17 cellular contexts compared by ENCODE assay signal in the genomic region with DNA sequence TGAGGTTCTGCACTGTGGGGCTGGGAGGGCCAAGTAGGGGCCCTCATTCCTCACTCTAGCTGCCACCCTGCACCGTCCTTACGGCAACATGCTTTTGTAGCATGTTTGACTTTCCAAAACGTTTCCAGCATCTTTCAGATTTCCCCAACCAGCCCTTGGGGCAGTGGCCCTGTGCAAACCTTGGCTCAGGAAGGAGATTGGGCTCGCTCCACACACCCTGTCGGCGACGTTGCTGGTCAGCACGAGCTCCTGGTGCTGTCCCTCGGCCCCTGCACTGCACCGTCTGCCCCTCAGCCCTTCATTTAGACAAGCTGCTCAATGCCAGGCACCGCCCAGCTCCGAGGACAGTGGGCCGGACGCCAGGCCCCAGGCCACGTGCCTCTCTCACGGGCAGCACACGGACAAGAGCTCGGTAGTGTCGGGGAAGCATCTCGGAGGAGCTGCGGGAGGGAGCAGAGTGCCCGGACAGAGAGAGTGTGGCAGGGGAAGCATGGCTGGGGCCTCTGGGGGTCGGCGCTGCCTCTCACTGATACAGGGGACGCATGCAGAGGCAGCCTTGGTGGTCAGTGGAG. TPM values are rescaled to one million over a fixed set of nuclear protein-coding genes. Genes with fewer than 3 reads are reported as not detected.
DNase-seq lines count a peak whose midpoint lies in the region; ATAC-seq, FAIRE-seq and TF ChIP-seq lines count a peak whose summit lies in the region.
"Had no signal": no experiment of that assay in that cellular context is flagged by ENCODE, and none has a peak within 500 bp of the region (broad histone marks: within the 10 kb centered on the region; RNA-seq: fewer than 3 reads in every experiment).

No MANE protein-coding gene starts in this region.

- peak overlapping the region; percentile 58 to 93 (median 83); a peak in 21 of 22 replicates for H3K4me2 ChIP-seq in BLaER1 treated with 17β-estradiol and CSF1 and Interleukin-3, amounts not matched to agents 10 nM and 100 nM
- H3K4me2 ChIP-seq in HepG2 (ENCODE audit: low read depth, low read length), result 0 out of 2 replicates have a peak overlapping the region, but pooled peaks have one; percentile 68
- H3K4me2 ChIP-seq: GM23338 had no signal

- no peak for FAIRE-seq in HepG2 (lab: Jason Lieb, UNC)

- H3K4me1 ChIP-seq in BLaER1 treated with 17β-estradiol and CSF1 and Interleukin-3, amounts not matched to agents 10 nM and 100 nM, result peaks cover 34 to 87% (median 75%) of the 10 kb centered on the region in 10 experiments
- H3K4me1 ChIP-seq in HepG2 (ENCODE audit: insufficient read depth, low read length) (peaks cover 36% of the 10 kb centered on the region), skeletal muscle tissue (ENCODE audit: control insufficient read depth in 3 of 3, insufficient read depth in 3 of 3, low read length in 3 of 3) (peaks cover 24 to 77% (median 34%) of the 10 kb centered on the region in 3 donors)

- TF ChIP-seq POLR2A in HepG2 (IDR thresholded peaks at IDR 0.05; ENCODE audit: insufficient read depth in 1 of 2, low read depth in 2 of 2, low read length in 2 of 2), result no peak

- no peaks in the 10 kb centered on the region for H3K79me2 ChIP-seq in HepG2 (ENCODE audit: insufficient read depth, low read length)

- no peak for ATAC-seq in HepG2
- ATAC-seq: GM23338 had no signal

- no peaks in the 10 kb centered on the region for H3K36me3 ChIP-seq in BLaER1 treated with 17β-estradiol and CSF1 and Interleukin-3, amounts not matched to agents 10 nM and 100 nM
- H3K36me3 ChIP-seq in HepG2 (replicated peaks in 1 of 2; ENCODE audit: control insufficient read depth in 1 of 2, insufficient read depth in 2 of 2, low read length in 2 of 2) (no peaks in the 10 kb centered on the region), skeletal muscle tissue (ENCODE audit: control insufficient read depth in 3 of 3, insufficient read depth in 3 of 3, low read length in 3 of 3) (peaks cover 0 to 9% (median 3%) of the 10 kb centered on the region in 3 donors)
- H3K36me3 ChIP-seq: MG63 had no signal

- POLR2A ChIA-PET in HepG2 (lab: Yijun Ruan, JAX), result no interaction called here

- H3K27me3 ChIP-seq in BLaER1 treated with 17β-estradiol and CSF1 and Interleukin-3, amounts not matched to agents 10 nM and 100 nM, result peaks cover 0 to 22% (median 0%) of the 10 kb centered on the region in 11 experiments; a peak in 4 of 22 replicates
- H3K27me3 ChIP-seq in HepG2 (ENCODE audit: control insufficient read depth in 1 of 2, insufficient read depth in 2 of 2, low read length in 2 of 2) (peaks cover 6 to 63% of the 10 kb centered on the region in 2 experiments), skeletal muscle tissue (ENCODE audit: control insufficient read depth in 3 of 3, insufficient read depth in 3 of 3, low read length in 3 of 3) (no peaks in the 10 kb centered on the region)
- H3K27me3 ChIP-seq: MG63 had no signal

- in situ Hi-C loops in HepG2 (cut with HindIII; ENCODE audit: extremely low pct_ligation_motif_present, low pct_unique_long_range_greater_than_20kb) (no loop called here), KBM-7 (cut with MboI; ENCODE audit: low pct_unique_long_range_greater_than_20kb, low sequenced_read_pairs) (no loop called here)

- intact Hi-C loops in HepG2 (cut with micrococcal nuclease; ENCODE audit: unreplicated experiment), result no loop called here

- H3K9ac ChIP-seq in BLaER1 treated with 17β-estradiol and CSF1 and Interleukin-3, amounts not matched to agents 10 nM and 100 nM, result peak overlapping the region in 4 of 11 experiments; percentile 21 to 53 (median 28); a peak in 4 of 22 replicates
- no peak overlapping the region for H3K9ac ChIP-seq in HepG2 (ENCODE audit: insufficient read depth, low read depth, low read length)
- H3K9ac ChIP-seq in skeletal muscle tissue (ENCODE audit: low read depth in 1 of 3, low read length in 3 of 3), result peak overlapping the region in 1 of 3 donors; percentile 8

- peaks cover 0 to 10% (median 0%) of the 10 kb centered on the region in 11 experiments; a peak in 2 of 22 replicates for H4K20me1 ChIP-seq in BLaER1 treated with 17β-estradiol and CSF1 and Interleukin-3, amounts not matched to agents 10 nM and 100 nM
- H4K20me1 ChIP-seq in HepG2 (ENCODE audit: insufficient read depth, low read length), result no peaks in the 10 kb centered on the region

- no TSS peak for BruUV-seq in HepG2 (replicated peaks; lab: Mats Ljungman, UMichigan)

- TF ChIP-seq EP300 in HepG2 (IDR thresholded peaks at IDR 0.05; ENCODE audit: low read depth in 2 of 2, low read length in 2 of 2), result no peak
- no peak for TF ChIP-seq EP300 in HepG2 (CRISPR knock-in tag; IDR thresholded peaks at IDR 0.05; ENCODE audit: borderline replicate concordance)

- peak overlapping the region in 1 of 11 experiments; percentile 16; a peak in 1 of 22 replicates for H3K27ac ChIP-seq in BLaER1 treated with 17β-estradiol and CSF1 and Interleukin-3, amounts not matched to agents 10 nM and 100 nM
- H3K27ac ChIP-seq in coronary artery (peak overlapping the region; percentile 39 to 77), HepG2 (ENCODE audit: extremely low read length, insufficient read depth, low read length) (no peak overlapping the region), skeletal muscle tissue (ENCODE audit: low read depth, low read length) (peak overlapping the region; percentile 20)

- no peak overlapping the region for H3K4me3 ChIP-seq in BLaER1 treated with 17β-estradiol and CSF1 and Interleukin-3, amounts not matched to agents 10 nM and 100 nM
- no peak overlapping the region for H3K4me3 ChIP-seq in coronary artery
- no peak overlapping the region for H3K4me3 ChIP-seq in HepG2 (replicated peaks in 1 of 3; ENCODE audit: insufficient read depth in 1 of 3, low read depth in 2 of 3, low read length in 3 of 3)
- H3K4me3 ChIP-seq in skeletal muscle tissue (ENCODE audit: low read length in 3 of 3), result no peak overlapping the region
- H3K4me3 ChIP-seq: GM23338, MG63 had no signal

- 43% methylated on average over 25 of the region's 25 CpGs for WGBS in HepG2 (ENCODE audit: low lambda C conversion rate)

- no peak for TF ChIP-seq RAD21 in HepG2 (CRISPR knock-in tag; IDR thresholded peaks at IDR 0.05)

- CTCF ChIA-PET in HepG2 (lab: Yijun Ruan, JAX; ENCODE audit: low intra/inter-chr PET ratio, low total read pairs), result no interaction called here

- no peaks in the 10 kb centered on the region for H3K9me3 ChIP-seq in BLaER1 treated with 17β-estradiol and CSF1 and Interleukin-3, amounts not matched to agents 10 nM and 100 nM (replicated peaks in 1 of 11)
- no peaks in the 10 kb centered on the region for H3K9me3 ChIP-seq in HepG2 (ENCODE audit: low read length)
- H3K9me3 ChIP-seq in skeletal muscle tissue (ENCODE audit: control insufficient read depth in 3 of 3, low read length in 3 of 3), result no peaks in the 10 kb centered on the region
- H3K9me3 ChIP-seq: MG63 had no signal

- H2AFZ ChIP-seq in HepG2 (ENCODE audit: low read length), result no peak overlapping the region
- H2AFZ ChIP-seq: GM23338 had no signal

- DNase-seq in coronary artery (ENCODE audit: low spot score) (no peak), HepG2 (ENCODE audit: low spot score) (no peak), HCEC 1CT (no peak), KBM-7 (no peak)
- no peak for DNase-seq in activated CD8-positive, alpha-beta memory T cell treated with anti-CD3 and anti-CD28 coated beads, Interleukin-2, amount 50 U/mL, for 48 hours
- no peak for DNase-seq in stimulated activated CD4-positive, alpha-beta T cell treated with anti-CD3 and anti-CD28 coated beads, Interleukin-4, amount 100 ng/mL, for 24 hours
- DNase-seq: activated CD4-positive, alpha-beta T cell treated with anti-CD3 and anti-CD28 coated beads, Interleukin-2, amount 10 ng/mL, durations not matched to agents 24 days and 14 days; activated gamma-delta T cell treated with Interleukin-2 at 50 U/mL for 16 hours; kidney glomerular epithelial cell; MG63; NCI-H2227 treated with DMSO at 0.1 percent for 48 hours; stimulated activated CD4-positive, alpha-beta T cell treated with anti-CD3 and anti-CD28 coated beads, Interleukin-2, amount 100 ng/mL, for 48 hours had no signal

- TF ChIP-seq CTCF in coronary artery (IDR thresholded peaks at IDR 0.05), result no peak
- TF ChIP-seq CTCF in HepG2 (CRISPR knock-in tag; IDR thresholded peaks at IDR 0.05), result no peak

RNA-seq across cellular contexts. Expression of gene GPR17, which starts 6.9 kb away (rescaled TPM):
- total RNA-seq in HepG2 (2016; rRNA removed; fragmentation: Illumina TruSeq; extraction: Trizol) (not detected in 2 replicates), skeletal muscle tissue (1.0 TPM)
- not detected in 2 replicates for total RNA-seq in HepG2 (2016; cell fraction: cytosol; rRNA removed; fragmentation: Illumina TruSeq; extraction: Trizol; ENCODE audit: low read depth)
- not detected in 2 replicates for total RNA-seq in HepG2 (2016; cell fraction: insoluble cytoplasmic fraction; rRNA removed; fragmentation: Illumina TruSeq; extraction: Trizol)
- total RNA-seq in HepG2 (2016; cell fraction: membrane; rRNA removed; fragmentation: Illumina TruSeq; extraction: Trizol), result not detected in 2 replicates
- total RNA-seq in HepG2 (2016; cell fraction: nucleus; rRNA removed; fragmentation: Illumina TruSeq; extraction: Trizol), result not detected in 2 replicates
- polyA plus RNA-seq in HepG2 (2011; rRNA removed), result not detected in 2 replicates
- polyA plus RNA-seq in HepG2 (2011; cell fraction: cytosol; rRNA removed), result not detected in 2 replicates
- polyA plus RNA-seq in HepG2 (2011; cell fraction: nucleus; rRNA removed), result not detected in 2 replicates
- not detected in 2 replicates for polyA plus RNA-seq in HepG2 (2012)
- polyA plus RNA-seq in HepG2 (2016; cell fraction: cytosol; fragmentation: Illumina TruSeq; extraction: Trizol; ENCODE audit: low read depth), result not detected in 2 replicates
- polyA plus RNA-seq in HepG2 (2016; cell fraction: insoluble cytoplasmic fraction; fragmentation: Illumina TruSeq; extraction: Trizol; ENCODE audit: low read depth), result not detected in 2 replicates
- polyA plus RNA-seq in HepG2 (2016; cell fraction: membrane; fragmentation: Illumina TruSeq; extraction: Trizol; ENCODE audit: low read depth), result not detected in 2 replicates
- polyA plus RNA-seq in HepG2 (2016; cell fraction: nucleus; fragmentation: Illumina TruSeq; extraction: Trizol; ENCODE audit: insufficient read depth, low read depth), result not detected in 2 replicates
- polyA minus RNA-seq in HepG2 (2011; rRNA and poly(A)+ RNA removed; ENCODE audit: low replicate concordance), result 0.08 TPM in 1 of 2 replicates, not detected in the other
- not detected in 2 replicates for polyA minus RNA-seq in HepG2 (2011; cell fraction: cytosol; rRNA and poly(A)+ RNA removed)
- polyA minus RNA-seq in HepG2 (2011; cell fraction: nucleus; rRNA and poly(A)+ RNA removed), result not detected in 2 replicates
- total RNA-seq: activated CD4-positive, alpha-beta T cell treated with anti-CD3 and anti-CD28 coated beads, Interleukin-2, amount 10 ng/mL, durations not matched to agents 24 days and 14 days; GM23338; mononuclear cell; osteocyte had no signal
- polyA plus RNA-seq: GM23338 had no signal

RNA-seq across cellular contexts. Expression of gene LIMS2, which starts 22.5 kb away (rescaled TPM):
- total RNA-seq in HepG2 (2016; rRNA removed; fragmentation: Illumina TruSeq; extraction: Trizol) (0.90 and 1.0 TPM in 2 replicates), skeletal muscle tissue (5.7 TPM)
- total RNA-seq in HepG2 (2016; cell fraction: cytosol; rRNA removed; fragmentation: Illumina TruSeq; extraction: Trizol; ENCODE audit: low read depth), result 1.9 and 3.6 TPM in 2 replicates
- 0.85 and 1.2 TPM in 2 replicates for total RNA-seq in HepG2 (2016; cell fraction: insoluble cytoplasmic fraction; rRNA removed; fragmentation: Illumina TruSeq; extraction: Trizol)
- 2.6 and 3.9 TPM in 2 replicates for total RNA-seq in HepG2 (2016; cell fraction: membrane; rRNA removed; fragmentation: Illumina TruSeq; extraction: Trizol)
- total RNA-seq in HepG2 (2016; cell fraction: nucleus; rRNA removed; fragmentation: Illumina TruSeq; extraction: Trizol), result 0.56 and 0.81 TPM in 2 replicates
- polyA plus RNA-seq in HepG2 (2011; rRNA removed), result 1.9 and 2.0 TPM in 2 replicates
- 2.1 and 3.1 TPM in 2 replicates for polyA plus RNA-seq in HepG2 (2011; cell fraction: cytosol; rRNA removed)
- polyA plus RNA-seq in HepG2 (2011; cell fraction: nucleus; rRNA removed), result 2.0 and 2.2 TPM in 2 replicates
- polyA plus RNA-seq in HepG2 (2012), result 2.1 and 3.9 TPM in 2 replicates
- polyA plus RNA-seq in HepG2 (2016; cell fraction: cytosol; fragmentation: Illumina TruSeq; extraction: Trizol; ENCODE audit: low read depth), result 8.9 and 10.7 TPM in 2 replicates
- 2.4 and 3.4 TPM in 2 replicates for polyA plus RNA-seq in HepG2 (2016; cell fraction: insoluble cytoplasmic fraction; fragmentation: Illumina TruSeq; extraction: Trizol; ENCODE audit: low read depth)
- 8.6 and 9.2 TPM in 2 replicates for polyA plus RNA-seq in HepG2 (2016; cell fraction: membrane; fragmentation: Illumina TruSeq; extraction: Trizol; ENCODE audit: low read depth)
- polyA plus RNA-seq in HepG2 (2016; cell fraction: nucleus; fragmentation: Illumina TruSeq; extraction: Trizol; ENCODE audit: insufficient read depth, low read depth), result 1.5 TPM in 2 replicates
- 0.07 and 4.5 TPM in 2 replicates for polyA minus RNA-seq in HepG2 (2011; rRNA and poly(A)+ RNA removed; ENCODE audit: low replicate concordance)
- 1.2 and 1.9 TPM in 2 replicates for polyA minus RNA-seq in HepG2 (2011; cell fraction: cytosol; rRNA and poly(A)+ RNA removed)
- polyA minus RNA-seq in HepG2 (2011; cell fraction: nucleus; rRNA and poly(A)+ RNA removed), result 1.2 and 1.6 TPM in 2 replicates

RNA-seq across cellular contexts. Expression of gene SFT2D3, which starts 48.4 kb away (rescaled TPM):
- total RNA-seq in HepG2 (2016; rRNA removed; fragmentation: Illumina TruSeq; extraction: Trizol), result 4.6 and 9.4 TPM in 2 replicates
- 1.4 and 1.5 TPM in 2 replicates for total RNA-seq in HepG2 (2016; cell fraction: cytosol; rRNA removed; fragmentation: Illumina TruSeq; extraction: Trizol; ENCODE audit: low read depth)
- 5.2 and 9.2 TPM in 2 replicates for total RNA-seq in HepG2 (2016; cell fraction: insoluble cytoplasmic fraction; rRNA removed; fragmentation: Illumina TruSeq; extraction: Trizol)
- 4.6 and 5.1 TPM in 2 replicates for total RNA-seq in HepG2 (2016; cell fraction: membrane; rRNA removed; fragmentation: Illumina TruSeq; extraction: Trizol)
- 10.3 and 11.4 TPM in 2 replicates for total RNA-seq in HepG2 (2016; cell fraction: nucleus; rRNA removed; fragmentation: Illumina TruSeq; extraction: Trizol)
- polyA plus RNA-seq in HepG2 (2011; rRNA removed), result 8.3 and 8.7 TPM in 2 replicates
- polyA plus RNA-seq in HepG2 (2011; cell fraction: cytosol; rRNA removed), result 6.8 and 9.4 TPM in 2 replicates
- 3.7 and 4.4 TPM in 2 replicates for polyA plus RNA-seq in HepG2 (2011; cell fraction: nucleus; rRNA removed)
- polyA plus RNA-seq in HepG2 (2012), result not detected in 2 replicates
- polyA plus RNA-seq in HepG2 (2016; cell fraction: cytosol; fragmentation: Illumina TruSeq; extraction: Trizol; ENCODE audit: low read depth), result 1.3 and 1.4 TPM in 2 replicates
- polyA plus RNA-seq in HepG2 (2016; cell fraction: insoluble cytoplasmic fraction; fragmentation: Illumina TruSeq; extraction: Trizol; ENCODE audit: low read depth), result 5.4 and 7.0 TPM in 2 replicates
- polyA plus RNA-seq in HepG2 (2016; cell fraction: membrane; fragmentation: Illumina TruSeq; extraction: Trizol; ENCODE audit: low read depth), result 3.0 and 4.0 TPM in 2 replicates
- 13.6 and 14.0 TPM in 2 replicates for polyA plus RNA-seq in HepG2 (2016; cell fraction: nucleus; fragmentation: Illumina TruSeq; extraction: Trizol; ENCODE audit: insufficient read depth, low read depth)
- 2.4 and 7.5 TPM in 2 replicates for polyA minus RNA-seq in HepG2 (2011; rRNA and poly(A)+ RNA removed; ENCODE audit: low replicate concordance)
- polyA minus RNA-seq in HepG2 (2011; cell fraction: cytosol; rRNA and poly(A)+ RNA removed), result 6.5 and 7.2 TPM in 2 replicates
- polyA minus RNA-seq in HepG2 (2011; cell fraction: nucleus; rRNA and poly(A)+ RNA removed), result 16.4 and 17.5 TPM in 2 replicates
- 7.8 TPM for total RNA-seq in skeletal muscle tissue
- polyA plus RNA-seq: GM23338 had no signal
